ENCODE assay signal across 17 cellular contexts in genomic region chr20:49149281-49150045, GRCh38. TPM values are rescaled to one million over a fixed set of nuclear protein-coding genes. Genes with fewer than 3 reads are reported as not detected.
DNase-seq lines count a peak whose midpoint lies in the region; ATAC-seq, FAIRE-seq and TF ChIP-seq lines count a peak whose summit lies in the region.
"Had no signal": no experiment of that assay in that cellular context is flagged by ENCODE, and none has a peak within 500 bp of the region (broad histone marks: within the 10 kb centered on the region; RNA-seq: fewer than 3 reads in every experiment).

No MANE protein-coding gene starts in this region.

- CTCF ChIA-PET in HepG2 (lab: Yijun Ruan, JAX; ENCODE audit: low intra/inter-chr PET ratio, low total read pairs) (no interaction called here), PC-3 (lab: Charles Lee) (no interaction called here)

- H3K9me2 ChIP-seq in PC-3 (replicated peaks; ENCODE audit: low read length) (no peaks in the 10 kb centered on the region), hepatocyte (replicated peaks; ENCODE audit: insufficient read depth) (no peaks in the 10 kb centered on the region)

- H3K9ac ChIP-seq in HepG2 (ENCODE audit: insufficient read depth, low read depth, low read length) (no peak overlapping the region), PC-3 (ENCODE audit: low read length) (no peak overlapping the region)

- ATAC-seq in HepG2 (no peak), right lobe of liver (no peak), PC-3 (no peak), left lung (no peak)

- no peaks in the 10 kb centered on the region for H3F3A ChIP-seq in PC-3 (ENCODE audit: low read length, unreplicated experiment)

- H3K4me2 ChIP-seq in HepG2 (ENCODE audit: low read depth, low read length): no peak overlapping the region
- no peak overlapping the region for H3K4me2 ChIP-seq in PC-3 (ENCODE audit: low read length)
- H3K4me2 ChIP-seq in hepatocyte: no peak overlapping the region

- H3K27me3 ChIP-seq in HepG2 (ENCODE audit: control insufficient read depth in 1 of 2, insufficient read depth in 2 of 2, low read length in 2 of 2): no peaks in the 10 kb centered on the region
- H3K27me3 ChIP-seq in right lobe of liver: no peaks in the 10 kb centered on the region
- H3K27me3 ChIP-seq in PC-3 (ENCODE audit: low read length): no peaks in the 10 kb centered on the region
- H3K27me3 ChIP-seq in hepatocyte: no peaks in the 10 kb centered on the region
- H3K27me3 ChIP-seq in left lung: no peaks in the 10 kb centered on the region
- H3K27me3 ChIP-seq: BE2C, spleen had no signal

- BruUV-seq in HepG2 (replicated peaks; lab: Mats Ljungman, UMichigan) (TSS peak; percentile 32), PC-3 (replicated peaks; lab: Mats Ljungman, UMichigan) (TSS peak; percentile 9)

- H3K4me3 ChIP-seq in HepG2 (replicated peaks in 1 of 3; ENCODE audit: insufficient read depth in 1 of 3, low read depth in 2 of 3, low read length in 3 of 3): no peak overlapping the region
- no peak overlapping the region for H3K4me3 ChIP-seq in right lobe of liver
- H3K4me3 ChIP-seq in PC-3 (ENCODE audit: low read length): no peak overlapping the region
- no peak overlapping the region for H3K4me3 ChIP-seq in hepatocyte
- no peak overlapping the region for H3K4me3 ChIP-seq in left lung
- H3K4me3 ChIP-seq: coronary artery, spleen had no signal

- no peaks in the 10 kb centered on the region for H3K4me1 ChIP-seq in HepG2 (ENCODE audit: insufficient read depth, low read length)
- H3K4me1 ChIP-seq in right lobe of liver: no peaks in the 10 kb centered on the region
- H3K4me1 ChIP-seq in PC-3 (ENCODE audit: insufficient read depth, low read length): no peaks in the 10 kb centered on the region
- H3K4me1 ChIP-seq in hepatocyte (ENCODE audit: insufficient read depth): no peaks in the 10 kb centered on the region
- H3K4me1 ChIP-seq in left lung: no peaks in the 10 kb centered on the region
- H3K4me1 ChIP-seq: BE2C had no signal

- POLR2A ChIA-PET in HepG2 (lab: Yijun Ruan, JAX) (interaction anchor here (1.6 kb wide), 1 partner anchor 39 kb away, joined by 3 read pairs; no protein-coding TSS in a partner anchor), PC-3 (lab: Charles Lee; ENCODE audit: unreplicated experiment) (no interaction called here)

- TF ChIP-seq EP300 in HepG2 (IDR thresholded peaks at IDR 0.05; ENCODE audit: low read depth in 2 of 2, low read length in 2 of 2) (no peak), HepG2 (CRISPR knock-in tag; IDR thresholded peaks at IDR 0.05; ENCODE audit: borderline replicate concordance) (no peak)

- H3K27ac ChIP-seq in HepG2 (ENCODE audit: extremely low read length, insufficient read depth, low read length): no peak overlapping the region
- no peak overlapping the region for H3K27ac ChIP-seq in right lobe of liver
- H3K27ac ChIP-seq in PC-3 (ENCODE audit: low read length): no peak overlapping the region
- peak overlapping the region; percentile 2 for H3K27ac ChIP-seq in hepatocyte
- H3K27ac ChIP-seq in left lung: no peak overlapping the region
- H3K27ac ChIP-seq: coronary artery, RWPE1, spleen had no signal

- H3K9me3 ChIP-seq in HepG2 (ENCODE audit: low read length): no peaks in the 10 kb centered on the region
- no peaks in the 10 kb centered on the region for H3K9me3 ChIP-seq in right lobe of liver
- H3K9me3 ChIP-seq in PC-3 (ENCODE audit: low read length): no peaks in the 10 kb centered on the region
- no peaks in the 10 kb centered on the region for H3K9me3 ChIP-seq in hepatocyte (ENCODE audit: low read depth)
- H3K9me3 ChIP-seq in left lung: no peaks in the 10 kb centered on the region
- H3K9me3 ChIP-seq: BE2C, spleen had no signal

- H3K36me3 ChIP-seq in HepG2 (replicated peaks in 1 of 2; ENCODE audit: control insufficient read depth in 1 of 2, insufficient read depth in 2 of 2, low read length in 2 of 2) (peaks cover 48 to 81% of the 10 kb centered on the region in 2 experiments), right lobe of liver (peaks cover 0 to 55% (median 21%) of the 10 kb centered on the region in 4 donors), PC-3 (ENCODE audit: low read depth, low read length) (peaks cover 46% of the 10 kb centered on the region), hepatocyte (replicated peaks; ENCODE audit: insufficient read depth, low read depth) (no peaks in the 10 kb centered on the region), left lung (peaks cover 0 to 69% of the 10 kb centered on the region in 2 donors)

- TF ChIP-seq POLR2A in HepG2 (IDR thresholded peaks at IDR 0.05; ENCODE audit: insufficient read depth in 1 of 2, low read depth in 2 of 2, low read length in 2 of 2) (no peak), right lobe of liver (IDR thresholded peaks at IDR 0.05) (no peak)

- H4K20me1 ChIP-seq in HepG2 (ENCODE audit: insufficient read depth, low read length) (peaks cover 33% of the 10 kb centered on the region), PC-3 (ENCODE audit: low read length) (no peaks in the 10 kb centered on the region), hepatocyte (ENCODE audit: insufficient read depth, poor library complexity, severe bottlenecking) (peaks cover 23% of the 10 kb centered on the region)

- intact Hi-C loops in HepG2 (cut with micrococcal nuclease; ENCODE audit: unreplicated experiment): no loop called here
- intact Hi-C loops in right lobe of liver (cut with DNase I): no loop called here
- intact Hi-C loops in PC-3 (cut with micrococcal nuclease): no loop called here
- intact Hi-C loops in left lung (cut with DNase I): no loop called here

- 97% methylated on average over 6 of the region's 6 CpGs for WGBS in HepG2 (ENCODE audit: low lambda C conversion rate)
- WGBS in right lobe of liver (ENCODE audit: insufficient coverage, low coverage, low lambda C conversion rate, missing lambda C conversion rate): 100% methylated on average over 6 of the region's 6 CpGs
- 84% methylated on average over 6 of the region's 6 CpGs for WGBS in hepatocyte (ENCODE audit: low lambda C conversion rate, missing lambda C conversion rate)

- H3K79me2 ChIP-seq in HepG2 (ENCODE audit: insufficient read depth, low read length) (peaks cover 52% of the 10 kb centered on the region), PC-3 (ENCODE audit: low read length) (peaks cover 13% of the 10 kb centered on the region), hepatocyte (peaks cover 74% of the 10 kb centered on the region)

- FAIRE-seq in HepG2 (lab: Jason Lieb, UNC): no peak
- FAIRE-seq: endothelial cell of umbilical vein had no signal

- no peak overlapping the region for H2AFZ ChIP-seq in HepG2 (ENCODE audit: low read length)
- H2AFZ ChIP-seq in PC-3 (ENCODE audit: low read length): no peak overlapping the region
- H2AFZ ChIP-seq in hepatocyte: no peak overlapping the region

- in situ Hi-C loops in HepG2 (cut with HindIII; ENCODE audit: extremely low pct_ligation_motif_present, low pct_unique_long_range_greater_than_20kb): no loop called here

- no peak for TF ChIP-seq CTCF in HepG2 (CRISPR knock-in tag; IDR thresholded peaks at IDR 0.05)
- TF ChIP-seq CTCF in right lobe of liver (IDR thresholded peaks at IDR 0.05): no peak
- no peak for TF ChIP-seq CTCF in PC-3 (conservative IDR thresholded peaks at IDR 0.05; ENCODE audit: low read depth, low read length)
- no peak for TF ChIP-seq CTCF in hepatocyte (IDR thresholded peaks at IDR 0.05; ENCODE audit: poor library complexity)
- TF ChIP-seq CTCF in left lung (IDR thresholded peaks at IDR 0.05): no peak

- DNase-seq in HepG2 (ENCODE audit: low spot score): no peak
- DNase-seq in right lobe of liver: no peak
- no peak for DNase-seq in PC-3
- DNase-seq in hepatocyte (ENCODE audit: low spot score): no peak
- no peak for DNase-seq in epidermal melanocyte (ENCODE audit: insufficient read length, low spot score)
- DNase-seq in NCI-H510A (lab: John Stamatoyannopoulos, UW): no peak
- no peak for DNase-seq in left lung
- DNase-seq: activated CD4-positive, alpha-beta memory T cell treated with anti-CD3 and anti-CD28 coated beads for 36 hours; BE2C; DMS 273 treated with DMSO at 0.1 percent for 48 hours; Kasumi-1; NCI-H1105; NCI-H774; spleen had no signal

- TF ChIP-seq RAD21 in HepG2 (CRISPR knock-in tag; IDR thresholded peaks at IDR 0.05): no peak

TF ChIP-seq in HepG2, 621 proteins besides CTCF, POLR2A, EP300 and RAD21 (continues in another document):
- TF ChIP-seq RBM22 (optimal IDR thresholded peaks at IDR 0.05; ENCODE audit: low read length) (peak; percentile 29), ZNF616 (CRISPR knock-in tag; IDR thresholded peaks at IDR 0.05; ENCODE audit: low read depth) (no peak)

RNA-seq across cellular contexts. Expression of gene STAU1, which starts 38.7 kb away (rescaled TPM):
- 119 and 186 TPM in 2 replicates for total RNA-seq in HepG2 (2016; rRNA removed; fragmentation: Illumina TruSeq; extraction: Trizol)
- total RNA-seq in HepG2 (2016; cell fraction: cytosol; rRNA removed; fragmentation: Illumina TruSeq; extraction: Trizol; ENCODE audit: low read depth): 84.1 and 98.9 TPM in 2 replicates
- 118 and 170 TPM in 2 replicates for total RNA-seq in HepG2 (2016; cell fraction: insoluble cytoplasmic fraction; rRNA removed; fragmentation: Illumina TruSeq; extraction: Trizol)
- total RNA-seq in HepG2 (2016; cell fraction: membrane; rRNA removed; fragmentation: Illumina TruSeq; extraction: Trizol): 217 and 243 TPM in 2 replicates
- total RNA-seq in HepG2 (2016; cell fraction: nucleus; rRNA removed; fragmentation: Illumina TruSeq; extraction: Trizol): 77.6 and 86.1 TPM in 2 replicates
- polyA plus RNA-seq in HepG2 (2011; rRNA removed): 121 and 133 TPM in 2 replicates
- 95.5 and 124 TPM in 2 replicates for polyA plus RNA-seq in HepG2 (2011; cell fraction: cytosol; rRNA removed)
- polyA plus RNA-seq in HepG2 (2011; cell fraction: nucleus; rRNA removed): 55.6 and 68.1 TPM in 2 replicates
- 196 and 212 TPM in 2 replicates for polyA plus RNA-seq in HepG2 (2012)
- polyA plus RNA-seq in HepG2 (2016; cell fraction: cytosol; fragmentation: Illumina TruSeq; extraction: Trizol; ENCODE audit: low read depth): 100 and 110 TPM in 2 replicates
- polyA plus RNA-seq in HepG2 (2016; cell fraction: insoluble cytoplasmic fraction; fragmentation: Illumina TruSeq; extraction: Trizol; ENCODE audit: low read depth): 241 and 269 TPM in 2 replicates
- polyA plus RNA-seq in HepG2 (2016; cell fraction: membrane; fragmentation: Illumina TruSeq; extraction: Trizol; ENCODE audit: low read depth): 212 and 250 TPM in 2 replicates
- polyA plus RNA-seq in HepG2 (2016; cell fraction: nucleus; fragmentation: Illumina TruSeq; extraction: Trizol; ENCODE audit: insufficient read depth, low read depth): 141 and 152 TPM in 2 replicates
- polyA minus RNA-seq in HepG2 (2011; rRNA and poly(A)+ RNA removed; ENCODE audit: low replicate concordance): 37.2 and 106 TPM in 2 replicates
- 158 and 174 TPM in 2 replicates for polyA minus RNA-seq in HepG2 (2011; cell fraction: cytosol; rRNA and poly(A)+ RNA removed)
- polyA minus RNA-seq in HepG2 (2011; cell fraction: nucleus; rRNA and poly(A)+ RNA removed): 61.8 and 82.7 TPM in 2 replicates
- total RNA-seq in right lobe of liver: 10 to 100 TPM; 53.7 to 96.6 (median 70.4) TPM
- 87.8 and 111 TPM in 2 replicates for total RNA-seq in PC-3 (2014; rRNA removed)
- 79.2 and 84.5 TPM in 2 replicates for total RNA-seq in hepatocyte
- 64.7 and 72.9 TPM in 2 replicates for polyA plus RNA-seq in hepatocyte
- total RNA-seq in left lung: 10 to 100 TPM; 68.6 to 83.0 TPM
